ENCODE assay signal across 13 cellular contexts in genomic region chr4:42750831-42751230, GRCh38.
A peak's percentile ranks its signal among the peaks of the same experiment; 100 is the strongest.
DNase-seq lines count a peak whose midpoint lies in the region; ATAC-seq and TF ChIP-seq lines count a peak whose summit lies in the region.
"Had no signal": no experiment of that assay in that cellular context is flagged by ENCODE, and none has a peak within 500 bp of the region (broad histone marks: within the 10 kb centered on the region; RNA-seq: fewer than 3 reads in every experiment).

No MANE protein-coding gene starts in this region.

- ATAC-seq in memory B cell (ENCODE audit: low read depth) (no peak), SK-N-SH treated with all-trans-retinoic acid at 6 μM for 48 hours (no peak)

- H3K9me3 Mint-ChIP-seq in memory B cell = no peaks in the 10 kb centered on the region

- H3K27me3 Mint-ChIP-seq in memory B cell = no peaks in the 10 kb centered on the region
- H3K27me3 Mint-ChIP-seq: activated CD4-positive, alpha-beta T cell treated with anti-CD3 and anti-CD28 coated beads, Interleukin-2, amount 10 ng/mL, durations not matched to agents 24 days and 14 days; IgD-negative memory B cell had no signal

- H3K27ac Mint-ChIP-seq in memory B cell = peak overlapping the region; percentile 1
- H3K27ac Mint-ChIP-seq: activated CD4-positive, alpha-beta T cell treated with anti-CD3 and anti-CD28 coated beads, Interleukin-2, amount 10 ng/mL, durations not matched to agents 24 days and 14 days; activated naive CD4-positive, alpha-beta T cell treated with anti-CD3 and anti-CD28 coated beads, Interleukin-2, amount 50 U/mL, for 72 hours; IgD-negative memory B cell had no signal

- no peaks in the 10 kb centered on the region for H3K4me1 Mint-ChIP-seq in memory B cell
- H3K4me1 Mint-ChIP-seq: activated CD4-positive, alpha-beta T cell treated with anti-CD3 and anti-CD28 coated beads, Interleukin-2, amount 10 ng/mL, durations not matched to agents 24 days and 14 days; IgD-negative memory B cell had no signal

- DNase-seq in COR-L47 (lab: John Stamatoyannopoulos, UW) = peak; percentile 14
- peak; percentile 19 for DNase-seq in NCI-H1092 (lab: John Stamatoyannopoulos, UW)
- peak; percentile 1 for DNase-seq in NCI-H446 treated with DMSO at 0.1 percent for 48 hours (lab: John Stamatoyannopoulos, UW)
- DNase-seq in memory B cell (ENCODE audit: low spot score in 2 of 2) = no peak
- no peak for DNase-seq in COLO829 (ENCODE audit: low spot score)
- DNase-seq in NK-92 treated with Interleukin-12 subunit alpha and Interleukin-12 subunit beta, amount 100 ng/mL, for 24 hours (lab: John Stamatoyannopoulos, UW) = no peak
- DNase-seq: HCEC 1CT, left lung had no signal

- H3K36me3 Mint-ChIP-seq in memory B cell = no peaks in the 10 kb centered on the region
- H3K36me3 Mint-ChIP-seq: activated naive CD4-positive, alpha-beta T cell treated with anti-CD3 and anti-CD28 coated beads, Interleukin-2, amount 50 U/mL, for 72 hours had no signal

- H3K4me3 Mint-ChIP-seq in memory B cell = no peak overlapping the region
- H3K4me3 Mint-ChIP-seq: activated CD4-positive, alpha-beta T cell treated with anti-CD3 and anti-CD28 coated beads, Interleukin-2, amount 10 ng/mL, durations not matched to agents 24 days and 14 days; IgD-negative memory B cell; neural crest cell had no signal

TF ChIP-seq in SK-N-SH treated with all-trans-retinoic acid at 6 μM for 48 hours, 23 proteins besides CTCF, POLR2A, EP300 and RAD21:
- TF ChIP-seq GLIS3 (CRISPR knock-in tag; IDR thresholded peaks at IDR 0.05) = no peak
- TF ChIP-seq ISL1 (CRISPR knock-in tag; IDR thresholded peaks at IDR 0.05) = no peak
- no peak for TF ChIP-seq ZFP30 (CRISPR knock-in tag; IDR thresholded peaks at IDR 0.05)
- TF ChIP-seq TCF4 (CRISPR knock-in tag; IDR thresholded peaks at IDR 0.05; ENCODE audit: borderline replicate concordance) = no peak
- no peak for TF ChIP-seq ZNF70 (CRISPR knock-in tag; IDR thresholded peaks at IDR 0.05)
- TF ChIP-seq TSHZ2 (CRISPR knock-in tag; IDR thresholded peaks at IDR 0.05) = no peak
- TF ChIP-seq PPARA (CRISPR knock-in tag; IDR thresholded peaks at IDR 0.05; ENCODE audit: borderline replicate concordance) = no peak
- no peak for TF ChIP-seq CREB5 (CRISPR knock-in tag; IDR thresholded peaks at IDR 0.05; ENCODE audit: low read depth)
- no peak for TF ChIP-seq ZFP3 (CRISPR knock-in tag; IDR thresholded peaks at IDR 0.05)
- TF ChIP-seq OSR1 (CRISPR knock-in tag; IDR thresholded peaks at IDR 0.05) = no peak
- no peak for TF ChIP-seq BACH2 (CRISPR knock-in tag; IDR thresholded peaks at IDR 0.05; ENCODE audit: borderline replicate concordance)
- TF ChIP-seq ARNTL (CRISPR knock-in tag; IDR thresholded peaks at IDR 0.05; ENCODE audit: borderline replicate concordance, low read depth) = no peak
- TF ChIP-seq ZNF8 (CRISPR knock-in tag; IDR thresholded peaks at IDR 0.05) = no peak
- no peak for TF ChIP-seq CSDC2 (CRISPR knock-in tag; IDR thresholded peaks at IDR 0.05)
- TF ChIP-seq RARB (CRISPR knock-in tag; IDR thresholded peaks at IDR 0.05) = no peak
- no peak for TF ChIP-seq SNAI2 (CRISPR knock-in tag; IDR thresholded peaks at IDR 0.05)

Comparison
In these comparisons a context has a peak if more than half of its experiments do, and no peak if none do; other contexts are left out.
1. DNase-seq: peak in COR-L47 (single experiment), NCI-H1092 (single experiment) and NCI-H446 treated with DMSO at 0.1 percent for 48 hours (single experiment); none in memory B cell (0 of 2), COLO829 (single experiment) and NK-92 treated with Interleukin-12 subunit alpha and Interleukin-12 subunit beta, amount 100 ng/mL, for 24 hours (single experiment).